ENCODE assay signal across 1 cellular context in the genomic region with DNA sequence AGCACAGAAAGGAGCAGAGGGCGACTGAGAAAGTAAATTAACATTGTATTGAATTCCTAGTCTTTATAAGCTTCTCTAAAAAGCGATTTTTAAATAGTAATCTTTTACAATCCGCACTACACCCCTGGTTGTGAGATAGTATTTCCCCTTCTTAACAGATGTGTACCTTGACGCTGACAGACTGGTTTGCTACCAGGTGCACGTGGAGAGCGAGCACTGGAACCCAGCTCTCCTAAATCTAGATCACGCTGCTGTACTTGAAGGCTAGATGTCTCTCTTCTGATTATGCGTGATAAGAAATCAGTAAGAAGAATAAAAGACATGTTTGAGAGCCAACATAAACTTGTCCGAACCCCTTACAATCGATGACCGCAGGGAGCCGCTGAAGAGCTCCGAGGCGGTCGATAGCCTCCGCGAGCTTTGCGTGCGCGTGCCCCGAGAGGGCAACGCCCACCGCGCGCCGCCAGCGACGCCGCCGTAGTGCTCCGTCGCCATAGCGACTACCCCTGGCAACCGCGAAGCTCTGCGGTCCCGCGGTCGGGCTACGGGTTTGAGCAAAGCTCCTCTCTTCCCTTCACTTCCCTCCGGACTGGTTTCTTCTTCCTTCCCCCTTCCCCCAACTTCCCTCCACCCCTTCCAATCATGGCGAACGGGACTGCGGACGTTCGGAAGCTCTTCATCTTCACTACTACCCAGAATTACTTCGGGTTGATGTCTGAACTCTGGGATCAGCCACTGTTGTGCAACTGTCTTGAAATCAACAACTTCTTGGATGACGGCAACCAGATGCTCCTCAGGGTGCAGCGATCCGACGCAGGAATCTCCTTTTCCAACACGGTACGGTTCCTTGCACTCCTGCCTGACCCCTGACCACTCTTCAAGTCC.
TF ChIP-seq lines count a peak whose summit lies in the region.

A gene with protein sequence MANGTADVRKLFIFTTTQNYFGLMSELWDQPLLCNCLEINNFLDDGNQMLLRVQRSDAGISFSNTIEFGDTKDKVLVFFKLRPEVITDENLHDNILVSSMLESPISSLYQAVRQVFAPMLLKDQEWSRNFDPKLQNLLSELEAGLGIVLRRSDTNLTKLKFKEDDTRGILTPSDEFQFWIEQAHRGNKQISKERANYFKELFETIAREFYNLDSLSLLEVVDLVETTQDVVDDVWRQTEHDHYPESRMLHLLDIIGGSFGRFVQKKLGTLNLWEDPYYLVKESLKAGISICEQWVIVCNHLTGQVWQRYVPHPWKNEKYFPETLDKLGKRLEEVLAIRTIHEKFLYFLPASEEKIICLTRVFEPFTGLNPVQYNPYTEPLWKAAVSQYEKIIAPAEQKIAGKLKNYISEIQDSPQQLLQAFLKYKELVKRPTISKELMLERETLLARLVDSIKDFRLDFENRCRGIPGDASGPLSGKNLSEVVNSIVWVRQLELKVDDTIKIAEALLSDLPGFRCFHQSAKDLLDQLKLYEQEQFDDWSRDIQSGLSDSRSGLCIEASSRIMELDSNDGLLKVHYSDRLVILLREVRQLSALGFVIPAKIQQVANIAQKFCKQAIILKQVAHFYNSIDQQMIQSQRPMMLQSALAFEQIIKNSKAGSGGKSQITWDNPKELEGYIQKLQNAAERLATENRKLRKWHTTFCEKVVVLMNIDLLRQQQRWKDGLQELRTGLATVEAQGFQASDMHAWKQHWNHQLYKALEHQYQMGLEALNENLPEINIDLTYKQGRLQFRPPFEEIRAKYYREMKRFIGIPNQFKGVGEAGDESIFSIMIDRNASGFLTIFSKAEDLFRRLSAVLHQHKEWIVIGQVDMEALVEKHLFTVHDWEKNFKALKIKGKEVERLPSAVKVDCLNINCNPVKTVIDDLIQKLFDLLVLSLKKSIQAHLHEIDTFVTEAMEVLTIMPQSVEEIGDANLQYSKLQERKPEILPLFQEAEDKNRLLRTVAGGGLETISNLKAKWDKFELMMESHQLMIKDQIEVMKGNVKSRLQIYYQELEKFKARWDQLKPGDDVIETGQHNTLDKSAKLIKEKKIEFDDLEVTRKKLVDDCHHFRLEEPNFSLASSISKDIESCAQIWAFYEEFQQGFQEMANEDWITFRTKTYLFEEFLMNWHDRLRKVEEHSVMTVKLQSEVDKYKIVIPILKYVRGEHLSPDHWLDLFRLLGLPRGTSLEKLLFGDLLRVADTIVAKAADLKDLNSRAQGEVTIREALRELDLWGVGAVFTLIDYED (N-terminal part only) (plus strand): TSS at position 494 of the 885 bp plus-strand sequence. CDS start 149 bp downstream, at position 643.

TF ChIP-seq in HepG2, 621 proteins besides CTCF, POLR2A, EP300 and RAD21 (continued from another document and continues in another):
- TF ChIP-seq, protein P1, sequence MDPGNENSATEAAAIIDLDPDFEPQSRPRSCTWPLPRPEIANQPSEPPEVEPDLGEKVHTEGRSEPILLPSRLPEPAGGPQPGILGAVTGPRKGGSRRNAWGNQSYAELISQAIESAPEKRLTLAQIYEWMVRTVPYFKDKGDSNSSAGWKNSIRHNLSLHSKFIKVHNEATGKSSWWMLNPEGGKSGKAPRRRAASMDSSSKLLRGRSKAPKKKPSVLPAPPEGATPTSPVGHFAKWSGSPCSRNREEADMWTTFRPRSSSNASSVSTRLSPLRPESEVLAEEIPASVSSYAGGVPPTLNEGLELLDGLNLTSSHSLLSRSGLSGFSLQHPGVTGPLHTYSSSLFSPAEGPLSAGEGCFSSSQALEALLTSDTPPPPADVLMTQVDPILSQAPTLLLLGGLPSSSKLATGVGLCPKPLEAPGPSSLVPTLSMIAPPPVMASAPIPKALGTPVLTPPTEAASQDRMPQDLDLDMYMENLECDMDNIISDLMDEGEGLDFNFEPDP (CRISPR knock-in tag; conservative IDR thresholded peaks at IDR 0.05) = 0 out of 2 replicates have a peak, but pooled peaks have one; percentile 46
- TF ChIP-seq NCOA5 (CRISPR knock-in tag; IDR thresholded peaks at IDR 0.05) (no peak), GZF1 (CRISPR knock-in tag; IDR thresholded peaks at IDR 0.05) (no peak), ZNF180 (CRISPR knock-in tag; IDR thresholded peaks at IDR 0.05; ENCODE audit: borderline replicate concordance, low read depth) (no peak), SP140L (CRISPR knock-in tag; IDR thresholded peaks at IDR 0.05; ENCODE audit: borderline replicate concordance) (no peak), SP4 (CRISPR knock-in tag; IDR thresholded peaks at IDR 0.05) (peak; percentile 76), SRSF1 (optimal IDR thresholded peaks at IDR 0.05; ENCODE audit: low read depth, low read length) (no peak), HOXA5 (CRISPR knock-in tag; IDR thresholded peaks at IDR 0.05) (peak; percentile 58; the same call in 1 of the 2 replicates), U2AF1 (optimal IDR thresholded peaks at IDR 0.05; ENCODE audit: low read depth, low read length) (no peak), ZNF24 (IDR thresholded peaks at IDR 0.05) (no peak), ZNF350 (CRISPR knock-in tag; IDR thresholded peaks at IDR 0.05; ENCODE audit: borderline replicate concordance, low read depth) (no peak; the same call in 1 of the 2 replicates), ZNF644 (CRISPR knock-in tag; IDR thresholded peaks at IDR 0.05; ENCODE audit: low read depth) (peak; percentile 14; the same call in 1 of the 2 replicates), FOXA1 (IDR thresholded peaks at IDR 0.05) (no peak), FOXA1 (CRISPR knock-in tag; IDR thresholded peaks at IDR 0.05) (0 out of 2 replicates have a peak, but pooled peaks have one; percentile 5), HMGA1 (CRISPR knock-in tag; conservative IDR thresholded peaks at IDR 0.05) (no peak), SAFB2 (CRISPR knock-in tag; IDR thresholded peaks at IDR 0.05; ENCODE audit: borderline replicate concordance, low read depth) (no peak), MAF1 (CRISPR knock-in tag; IDR thresholded peaks at IDR 0.05; ENCODE audit: borderline replicate concordance) (no peak), ZNF883 (CRISPR knock-in tag; IDR thresholded peaks at IDR 0.05; ENCODE audit: not compliant biosample characterization) (peak; percentile 45), ZNF496 (CRISPR knock-in tag; IDR thresholded peaks at IDR 0.05; ENCODE audit: insufficient replicate concordance) (no peak), ZBTB7A (CRISPR knock-in tag; IDR thresholded peaks at IDR 0.05) (no peak), ZNF792 (CRISPR knock-in tag; IDR thresholded peaks at IDR 0.05) (peak; percentile 75; the same call in 1 of the 2 replicates), ZBTB21 (CRISPR knock-in tag; IDR thresholded peaks at IDR 0.05) (no peak), ZNF773 (CRISPR knock-in tag; IDR thresholded peaks at IDR 0.05; ENCODE audit: borderline replicate concordance) (no peak), SYNCRIP (IDR thresholded peaks at IDR 0.05; ENCODE audit: insufficient read depth, low read depth, low read length) (no peak), EEA1 (CRISPR knock-in tag; IDR thresholded peaks at IDR 0.05; ENCODE audit: borderline replicate concordance) (no peak), NPAS2 (CRISPR knock-in tag; IDR thresholded peaks at IDR 0.05; ENCODE audit: borderline replicate concordance) (no peak), NFYB (CRISPR knock-in tag; IDR thresholded peaks at IDR 0.05) (no peak), SP1 (IDR thresholded peaks at IDR 0.05) (no peak), SP1 (CRISPR knock-in tag; IDR thresholded peaks at IDR 0.05) (peak; percentile 92), DPF2 (CRISPR knock-in tag; IDR thresholded peaks at IDR 0.05; ENCODE audit: borderline replicate concordance, low read depth) (no peak), CENPX (CRISPR knock-in tag; IDR thresholded peaks at IDR 0.05) (no peak), ZNF451 (CRISPR knock-in tag; IDR thresholded peaks at IDR 0.05) (no peak), FOXO1 (CRISPR knock-in tag; IDR thresholded peaks at IDR 0.05) (no peak), DMAP1 (CRISPR knock-in tag; IDR thresholded peaks at IDR 0.05) (peak; percentile 40; the same call in 1 of the 2 replicates), YEATS4 (CRISPR knock-in tag; IDR thresholded peaks at IDR 0.05; ENCODE audit: borderline replicate concordance) (peak; percentile 61), ZNF274 (CRISPR knock-in tag; IDR thresholded peaks at IDR 0.05) (no peak), MIER3 (CRISPR knock-in tag; IDR thresholded peaks at IDR 0.05; ENCODE audit: borderline replicate concordance) (0 out of 2 replicates have a peak, but pooled peaks have one; percentile 28)
- TF ChIP-seq, protein P2, sequence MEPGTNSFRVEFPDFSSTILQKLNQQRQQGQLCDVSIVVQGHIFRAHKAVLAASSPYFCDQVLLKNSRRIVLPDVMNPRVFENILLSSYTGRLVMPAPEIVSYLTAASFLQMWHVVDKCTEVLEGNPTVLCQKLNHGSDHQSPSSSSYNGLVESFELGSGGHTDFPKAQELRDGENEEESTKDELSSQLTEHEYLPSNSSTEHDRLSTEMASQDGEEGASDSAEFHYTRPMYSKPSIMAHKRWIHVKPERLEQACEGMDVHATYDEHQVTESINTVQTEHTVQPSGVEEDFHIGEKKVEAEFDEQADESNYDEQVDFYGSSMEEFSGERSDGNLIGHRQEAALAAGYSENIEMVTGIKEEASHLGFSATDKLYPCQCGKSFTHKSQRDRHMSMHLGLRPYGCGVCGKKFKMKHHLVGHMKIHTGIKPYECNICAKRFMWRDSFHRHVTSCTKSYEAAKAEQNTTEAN (CRISPR knock-in tag; conservative IDR thresholded peaks at IDR 0.05) = 0 out of 2 replicates have a peak, but pooled peaks have one; percentile 42
- TF ChIP-seq, protein P3, sequence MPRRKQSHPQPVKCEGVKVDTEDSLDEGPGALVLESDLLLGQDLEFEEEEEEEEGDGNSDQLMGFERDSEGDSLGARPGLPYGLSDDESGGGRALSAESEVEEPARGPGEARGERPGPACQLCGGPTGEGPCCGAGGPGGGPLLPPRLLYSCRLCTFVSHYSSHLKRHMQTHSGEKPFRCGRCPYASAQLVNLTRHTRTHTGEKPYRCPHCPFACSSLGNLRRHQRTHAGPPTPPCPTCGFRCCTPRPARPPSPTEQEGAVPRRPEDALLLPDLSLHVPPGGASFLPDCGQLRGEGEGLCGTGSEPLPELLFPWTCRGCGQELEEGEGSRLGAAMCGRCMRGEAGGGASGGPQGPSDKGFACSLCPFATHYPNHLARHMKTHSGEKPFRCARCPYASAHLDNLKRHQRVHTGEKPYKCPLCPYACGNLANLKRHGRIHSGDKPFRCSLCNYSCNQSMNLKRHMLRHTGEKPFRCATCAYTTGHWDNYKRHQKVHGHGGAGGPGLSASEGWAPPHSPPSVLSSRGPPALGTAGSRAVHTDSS (CRISPR knock-in tag; conservative IDR thresholded peaks at IDR 0.05) = no peak
- TF ChIP-seq, protein P4, sequence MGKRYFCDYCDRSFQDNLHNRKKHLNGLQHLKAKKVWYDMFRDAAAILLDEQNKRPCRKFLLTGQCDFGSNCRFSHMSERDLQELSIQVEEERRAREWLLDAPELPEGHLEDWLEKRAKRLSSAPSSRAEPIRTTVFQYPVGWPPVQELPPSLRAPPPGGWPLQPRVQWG (CRISPR knock-in tag; IDR thresholded peaks at IDR 0.05; ENCODE audit: borderline replicate concordance, low read depth) = no peak
- TF ChIP-seq, protein P5, sequence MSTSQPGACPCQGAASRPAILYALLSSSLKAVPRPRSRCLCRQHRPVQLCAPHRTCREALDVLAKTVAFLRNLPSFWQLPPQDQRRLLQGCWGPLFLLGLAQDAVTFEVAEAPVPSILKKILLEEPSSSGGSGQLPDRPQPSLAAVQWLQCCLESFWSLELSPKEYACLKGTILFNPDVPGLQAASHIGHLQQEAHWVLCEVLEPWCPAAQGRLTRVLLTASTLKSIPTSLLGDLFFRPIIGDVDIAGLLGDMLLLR (CRISPR knock-in tag; IDR thresholded peaks at IDR 0.05) = no peak; the same call in 1 of the 2 replicates
- TF ChIP-seq, protein P6, sequence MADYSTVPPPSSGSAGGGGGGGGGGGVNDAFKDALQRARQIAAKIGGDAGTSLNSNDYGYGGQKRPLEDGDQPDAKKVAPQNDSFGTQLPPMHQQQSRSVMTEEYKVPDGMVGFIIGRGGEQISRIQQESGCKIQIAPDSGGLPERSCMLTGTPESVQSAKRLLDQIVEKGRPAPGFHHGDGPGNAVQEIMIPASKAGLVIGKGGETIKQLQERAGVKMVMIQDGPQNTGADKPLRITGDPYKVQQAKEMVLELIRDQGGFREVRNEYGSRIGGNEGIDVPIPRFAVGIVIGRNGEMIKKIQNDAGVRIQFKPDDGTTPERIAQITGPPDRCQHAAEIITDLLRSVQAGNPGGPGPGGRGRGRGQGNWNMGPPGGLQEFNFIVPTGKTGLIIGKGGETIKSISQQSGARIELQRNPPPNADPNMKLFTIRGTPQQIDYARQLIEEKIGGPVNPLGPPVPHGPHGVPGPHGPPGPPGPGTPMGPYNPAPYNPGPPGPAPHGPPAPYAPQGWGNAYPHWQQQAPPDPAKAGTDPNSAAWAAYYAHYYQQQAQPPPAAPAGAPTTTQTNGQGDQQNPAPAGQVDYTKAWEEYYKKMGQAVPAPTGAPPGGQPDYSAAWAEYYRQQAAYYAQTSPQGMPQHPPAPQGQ (CRISPR knock-in tag; IDR thresholded peaks at IDR 0.05; ENCODE audit: borderline replicate concordance) = no peak
- TF ChIP-seq, protein P7, sequence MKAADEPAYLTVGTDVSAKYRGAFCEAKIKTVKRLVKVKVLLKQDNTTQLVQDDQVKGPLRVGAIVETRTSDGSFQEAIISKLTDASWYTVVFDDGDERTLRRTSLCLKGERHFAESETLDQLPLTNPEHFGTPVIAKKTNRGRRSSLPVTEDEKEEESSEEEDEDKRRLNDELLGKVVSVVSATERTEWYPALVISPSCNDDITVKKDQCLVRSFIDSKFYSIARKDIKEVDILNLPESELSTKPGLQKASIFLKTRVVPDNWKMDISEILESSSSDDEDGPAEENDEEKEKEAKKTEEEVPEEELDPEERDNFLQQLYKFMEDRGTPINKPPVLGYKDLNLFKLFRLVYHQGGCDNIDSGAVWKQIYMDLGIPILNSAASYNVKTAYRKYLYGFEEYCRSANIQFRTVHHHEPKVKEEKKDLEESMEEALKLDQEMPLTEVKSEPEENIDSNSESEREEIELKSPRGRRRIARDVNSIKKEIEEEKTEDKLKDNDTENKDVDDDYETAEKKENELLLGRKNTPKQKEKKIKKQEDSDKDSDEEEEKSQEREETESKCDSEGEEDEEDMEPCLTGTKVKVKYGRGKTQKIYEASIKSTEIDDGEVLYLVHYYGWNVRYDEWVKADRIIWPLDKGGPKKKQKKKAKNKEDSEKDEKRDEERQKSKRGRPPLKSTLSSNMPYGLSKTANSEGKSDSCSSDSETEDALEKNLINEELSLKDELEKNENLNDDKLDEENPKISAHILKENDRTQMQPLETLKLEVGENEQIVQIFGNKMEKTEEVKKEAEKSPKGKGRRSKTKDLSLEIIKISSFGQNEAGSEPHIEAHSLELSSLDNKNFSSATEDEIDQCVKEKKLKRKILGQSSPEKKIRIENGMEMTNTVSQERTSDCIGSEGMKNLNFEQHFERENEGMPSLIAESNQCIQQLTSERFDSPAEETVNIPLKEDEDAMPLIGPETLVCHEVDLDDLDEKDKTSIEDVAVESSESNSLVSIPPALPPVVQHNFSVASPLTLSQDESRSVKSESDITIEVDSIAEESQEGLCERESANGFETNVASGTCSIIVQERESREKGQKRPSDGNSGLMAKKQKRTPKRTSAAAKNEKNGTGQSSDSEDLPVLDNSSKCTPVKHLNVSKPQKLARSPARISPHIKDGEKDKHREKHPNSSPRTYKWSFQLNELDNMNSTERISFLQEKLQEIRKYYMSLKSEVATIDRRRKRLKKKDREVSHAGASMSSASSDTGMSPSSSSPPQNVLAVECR (CRISPR knock-in tag; IDR thresholded peaks at IDR 0.05; ENCODE audit: borderline replicate concordance) = peak; percentile 92
- TF ChIP-seq, protein P8, sequence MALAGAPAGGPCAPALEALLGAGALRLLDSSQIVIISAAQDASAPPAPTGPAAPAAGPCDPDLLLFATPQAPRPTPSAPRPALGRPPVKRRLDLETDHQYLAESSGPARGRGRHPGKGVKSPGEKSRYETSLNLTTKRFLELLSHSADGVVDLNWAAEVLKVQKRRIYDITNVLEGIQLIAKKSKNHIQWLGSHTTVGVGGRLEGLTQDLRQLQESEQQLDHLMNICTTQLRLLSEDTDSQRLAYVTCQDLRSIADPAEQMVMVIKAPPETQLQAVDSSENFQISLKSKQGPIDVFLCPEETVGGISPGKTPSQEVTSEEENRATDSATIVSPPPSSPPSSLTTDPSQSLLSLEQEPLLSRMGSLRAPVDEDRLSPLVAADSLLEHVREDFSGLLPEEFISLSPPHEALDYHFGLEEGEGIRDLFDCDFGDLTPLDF (CRISPR knock-in tag; IDR thresholded peaks at IDR 0.05) = no peak
